Comparison of ENCODE assay signal across 9 cellular contexts in the genomic region with DNA sequence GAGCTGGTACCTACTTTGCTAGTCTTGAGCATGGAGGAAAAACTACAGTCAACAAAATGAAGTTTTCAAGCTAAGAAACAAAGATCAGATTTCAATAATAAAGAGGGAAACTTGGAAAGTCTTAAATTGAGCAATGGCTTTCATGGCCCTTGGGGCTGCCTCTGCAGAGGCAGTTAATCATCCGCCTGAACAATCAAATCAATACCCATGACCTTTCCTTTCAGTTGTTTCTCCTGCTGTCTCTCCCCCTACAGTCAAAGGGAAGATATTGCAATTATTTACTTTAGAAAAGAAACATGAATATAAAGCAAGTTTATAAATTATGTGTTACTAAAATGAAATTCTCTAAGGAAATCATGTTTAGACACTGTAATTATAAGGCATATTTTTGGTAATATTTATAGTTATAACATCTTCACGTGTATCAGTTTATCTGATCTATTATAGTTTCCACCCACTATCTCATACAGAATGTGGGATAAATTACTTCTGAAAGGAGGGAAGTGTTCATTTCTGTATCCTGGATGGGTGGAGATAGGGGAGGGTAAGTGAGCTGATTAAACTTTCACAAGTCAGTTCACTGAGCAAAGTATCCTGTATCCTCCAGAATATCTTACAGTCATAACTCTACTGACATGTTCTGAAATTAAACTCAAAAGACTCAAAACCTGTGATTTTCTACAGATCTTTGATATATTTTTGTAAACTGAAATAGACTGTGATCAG.
A peak's percentile ranks its signal among the peaks of the same experiment; 100 is the strongest.
DNase-seq lines count a peak whose midpoint lies in the region; ATAC-seq and TF ChIP-seq lines count a peak whose summit lies in the region.
"Had no signal": no experiment of that assay in that cellular context is flagged by ENCODE, and none has a peak within 500 bp of the region (broad histone marks: within the 10 kb centered on the region; RNA-seq: fewer than 3 reads in every experiment).

No MANE protein-coding gene starts in this region.

- H3K9me3 ChIP-seq in mammary epithelial cell (replicated peaks; ENCODE audit: insufficient read depth, low read length) (no peaks in the 10 kb centered on the region), psoas muscle (no peaks in the 10 kb centered on the region)
- H3K9me3 ChIP-seq: neutrophil had no signal

- ATAC-seq in psoas muscle (no peak), HG02884 (IDR thresholded peaks at IDR 0.05; ENCODE audit: unreplicated experiment) (no peak)

- in situ Hi-C loops in KBM-7 (cut with MboI; ENCODE audit: low pct_unique_long_range_greater_than_20kb, low sequenced_read_pairs), result no loop called here
- in situ Hi-C loops in mammary epithelial cell (cut with MboI; ENCODE audit: low sequenced_read_pairs in 2 of 2), result no loop called here

- H3K27me3 Mint-ChIP-seq in activated CD4-positive, alpha-beta T cell treated with anti-CD3 and anti-CD28 coated beads, Interleukin-2, amount 10 ng/mL, durations not matched to agents 24 days and 14 days, result peaks cover 6% of the 10 kb centered on the region

- no peak overlapping the region for H3K4me3 Mint-ChIP-seq in activated CD4-positive, alpha-beta T cell treated with anti-CD3 and anti-CD28 coated beads, Interleukin-2, amount 10 ng/mL, durations not matched to agents 24 days and 14 days

- H3K79me2 ChIP-seq in mammary epithelial cell (ENCODE audit: insufficient read depth, low read length), result no peaks in the 10 kb centered on the region

- H3K4me1 ChIP-seq in mammary epithelial cell (ENCODE audit: insufficient read depth, low read length) (no peaks in the 10 kb centered on the region), psoas muscle (no peaks in the 10 kb centered on the region)

- no peak overlapping the region for H3K4me2 ChIP-seq in mammary epithelial cell (ENCODE audit: insufficient read depth, low read depth, low read length)

- dilution Hi-C loops in mammary epithelial cell (cut with HindIII; ENCODE audit: low sequenced_read_pairs), result no loop called here

- H3K27me3 ChIP-seq in mammary epithelial cell (ENCODE audit: insufficient read depth, low read length), result no peaks in the 10 kb centered on the region
- peaks cover 0 to 1% (median 0%) of the 10 kb centered on the region in 3 donors for H3K27me3 ChIP-seq in psoas muscle (ENCODE audit: insufficient read depth in 3 of 3, low read length in 2 of 3)
- H3K27me3 ChIP-seq: neutrophil had no signal

- no TSS peak for BruUV-seq in mammary epithelial cell (replicated peaks; lab: Mats Ljungman, UMichigan)

- H3K9ac ChIP-seq in mammary epithelial cell (ENCODE audit: insufficient read depth, low read length), result no peak overlapping the region

- H3K27ac ChIP-seq in mammary epithelial cell (ENCODE audit: insufficient read depth, low read depth, low read length), result no peak overlapping the region
- H3K27ac ChIP-seq in psoas muscle, result no peak overlapping the region
- H3K27ac ChIP-seq: neutrophil had no signal

- 93% methylated on average over 2 of the region's 2 CpGs for WGBS in mammary epithelial cell (ENCODE audit: low coverage, missing lambda C conversion rate)
- 76 to 79% (median 77%) methylated on average over 2 of the region's 2 CpGs for WGBS in psoas muscle, 3 donors

- no peak for DNase-seq in activated CD4-positive, alpha-beta T cell treated with anti-CD3 and anti-CD28 coated beads, Interleukin-2, amount 10 ng/mL, durations not matched to agents 24 days and 14 days
- no peak for DNase-seq in activated CD4-positive, alpha-beta T cell treated with anti-CD3 and anti-CD28 coated beads, Interleukin-2, amount 50 U/mL, for 4 hours
- peak; percentile 16 for DNase-seq in KBM-7
- peak; percentile 37 for DNase-seq in mammary epithelial cell
- DNase-seq in psoas muscle, result no peak
- DNase-seq in GM19240 (ENCODE audit: insufficient read length, low spot score), result no peak
- DNase-seq in glomerular visceral epithelial cell (ENCODE audit: extremely low spot score), result no peak

- H3K9me3 Mint-ChIP-seq in activated CD4-positive, alpha-beta T cell treated with anti-CD3 and anti-CD28 coated beads, Interleukin-2, amount 10 ng/mL, durations not matched to agents 24 days and 14 days, result no peaks in the 10 kb centered on the region

- H2AFZ ChIP-seq in mammary epithelial cell (ENCODE audit: low read depth, low read length), result no peak overlapping the region

- peak; percentile 30 to 47 for TF ChIP-seq CTCF in mammary epithelial cell (conservative IDR thresholded peaks at IDR 0.05 in 1 of 2, IDR thresholded peaks at IDR 0.05 in 1 of 2; ENCODE audit: extremely low read depth in 1 of 2, insufficient read depth in 1 of 2, low read depth in 1 of 2, low read length in 2 of 2)
- TF ChIP-seq CTCF in psoas muscle (IDR thresholded peaks at IDR 0.05), result peak; percentile 30

- H3K27ac Mint-ChIP-seq in activated CD4-positive, alpha-beta T cell treated with anti-CD3 and anti-CD28 coated beads, Interleukin-2, amount 10 ng/mL, durations not matched to agents 24 days and 14 days, result peak overlapping the region; percentile 29

- H3K4me1 Mint-ChIP-seq in activated CD4-positive, alpha-beta T cell treated with anti-CD3 and anti-CD28 coated beads, Interleukin-2, amount 10 ng/mL, durations not matched to agents 24 days and 14 days, result peaks cover 14% of the 10 kb centered on the region

- CTCF ChIA-PET in mammary epithelial cell (lab: Charles Lee; ENCODE audit: low non-redundant PET), result interaction anchor here (0.6 kb wide), 1 partner anchor 8 kb away, joined by 9 read pairs; no protein-coding TSS in a partner anchor

- H3K4me3 ChIP-seq in mammary epithelial cell (replicated peaks in 1 of 3; ENCODE audit: insufficient read depth in 1 of 3, low read depth in 2 of 3, low read length in 3 of 3), result no peak overlapping the region
- no peak overlapping the region for H3K4me3 ChIP-seq in psoas muscle

- H4K20me1 ChIP-seq in mammary epithelial cell (ENCODE audit: insufficient read depth, low read length), result no peaks in the 10 kb centered on the region

- intact Hi-C loops in activated CD4-positive, alpha-beta T cell treated with anti-CD3 and anti-CD28 coated beads, Interleukin-2, amount 10 ng/mL, durations not matched to agents 24 days and 14 days (cut with micrococcal nuclease), result loop anchor here (1.0 to 5.0 kb wide), 7 partner anchors 62 to 452 kb away; no protein-coding TSS in a partner anchor
- intact Hi-C loops in mammary epithelial cell (cut with micrococcal nuclease) (no loop called here), psoas muscle (cut with DNase I) (no loop called here)

- H3K36me3 Mint-ChIP-seq in activated CD4-positive, alpha-beta T cell treated with anti-CD3 and anti-CD28 coated beads, Interleukin-2, amount 10 ng/mL, durations not matched to agents 24 days and 14 days (ENCODE audit: low read depth), result no peaks in the 10 kb centered on the region

- no peaks in the 10 kb centered on the region for H3K36me3 ChIP-seq in mammary epithelial cell (ENCODE audit: insufficient read depth, low read length)
- no peaks in the 10 kb centered on the region for H3K36me3 ChIP-seq in psoas muscle (ENCODE audit: insufficient read depth in 1 of 2, low read depth in 1 of 2)
- H3K36me3 ChIP-seq: neutrophil had no signal

Comparison
In these comparisons a context has a peak if more than half of its experiments do, and no peak if none do; other contexts are left out.
1. DNase-seq: peak in KBM-7 (single experiment) and mammary epithelial cell (single experiment); none in activated CD4-positive, alpha-beta T cell treated with anti-CD3 and anti-CD28 coated beads, Interleukin-2, amount 10 ng/mL, durations not matched to agents 24 days and 14 days (single experiment), activated CD4-positive, alpha-beta T cell treated with anti-CD3 and anti-CD28 coated beads, Interleukin-2, amount 50 U/mL, for 4 hours (0 of 2), psoas muscle (0 of 2), GM19240 (single experiment) and glomerular visceral epithelial cell (single experiment).